In the genomic region with DNA sequence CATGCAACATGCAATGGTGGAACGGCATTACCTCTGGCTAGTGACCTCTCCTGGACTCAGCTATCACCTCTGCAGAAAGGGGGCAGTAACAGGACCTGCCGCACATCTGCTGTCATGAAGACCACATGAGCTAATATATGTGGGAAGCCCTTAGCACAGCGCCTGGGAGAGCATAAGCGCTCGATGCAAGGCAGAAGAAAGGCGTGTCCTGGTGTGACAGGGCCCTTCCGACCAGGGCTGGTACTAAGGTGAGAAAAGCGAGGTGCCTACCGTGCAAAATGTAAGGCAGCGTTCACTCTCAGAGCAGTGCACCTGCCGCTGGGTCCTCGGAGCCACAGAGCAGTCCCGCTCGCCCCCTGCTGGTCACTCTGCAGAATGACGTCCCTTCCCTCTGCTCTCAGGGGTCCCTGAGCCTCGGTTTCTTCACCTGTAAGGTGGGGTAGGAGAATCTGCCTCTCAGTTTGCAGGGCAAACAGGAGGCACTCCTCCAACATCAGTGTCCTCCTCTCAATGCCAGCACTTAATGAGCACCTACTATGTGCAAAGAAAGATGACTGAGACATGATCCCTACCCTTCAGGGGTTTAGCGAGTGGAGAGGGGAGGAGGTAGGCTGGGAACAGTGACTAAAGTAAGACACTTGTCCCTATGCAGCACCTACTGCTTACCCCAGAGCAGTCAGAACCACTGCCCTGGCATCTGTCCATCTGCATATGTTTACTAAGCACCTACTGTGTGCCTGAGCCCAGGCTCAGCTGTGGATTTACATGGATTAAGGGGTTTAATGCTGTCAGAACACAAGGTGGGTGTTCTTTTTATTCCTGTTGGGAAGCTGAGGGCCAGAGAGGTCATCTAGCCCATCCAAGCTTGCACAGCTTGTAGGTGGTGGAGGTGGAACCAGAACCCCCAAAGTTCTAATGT, we compare ENCODE assay signal across 8 cellular contexts. TPM values are rescaled to one million over a fixed set of nuclear protein-coding genes. Genes with fewer than 3 reads are reported as not detected.
A peak's percentile ranks its signal among the peaks of the same experiment; 100 is the strongest.
DNase-seq lines count a peak whose midpoint lies in the region; ATAC-seq and TF ChIP-seq lines count a peak whose summit lies in the region.

No MANE protein-coding gene starts in this region.

- H3K9me3 ChIP-seq in A673 (ENCODE audit: low read depth, low read length, poor library complexity, severe bottlenecking) (no peaks in the 10 kb centered on the region), heart right ventricle (no peaks in the 10 kb centered on the region)

- no peaks in the 10 kb centered on the region for H3K27me3 ChIP-seq in A673 (replicated peaks; ENCODE audit: insufficient read depth, low read depth, low read length, poor library complexity)
- H3K27me3 ChIP-seq in heart right ventricle = peaks cover 0 to 16% (median 3%) of the 10 kb centered on the region in 7 donors

- 6 to 9% methylated on average over 17 of the region's 17 CpGs for WGBS in heart right ventricle, 2 donors

- H3K4me1 ChIP-seq in A673 (ENCODE audit: insufficient read depth, low read length, poor library complexity, severe bottlenecking) = no peaks in the 10 kb centered on the region
- H3K4me1 ChIP-seq in heart right ventricle = peaks cover 4 to 27% (median 19%) of the 10 kb centered on the region in 9 donors

- POLR2A ChIA-PET in A673 (lab: Charles Lee; ENCODE audit: low non-redundant PET) = no interaction called here

- H3K4me3 ChIP-seq in A673 (ENCODE audit: low read depth, low read length, poor library complexity, severe bottlenecking) (no peak overlapping the region), heart right ventricle (no peak overlapping the region)

- intact Hi-C loops in A673 (cut with micrococcal nuclease; ENCODE audit: unreplicated experiment) (loop anchor here (1.0 to 2.0 kb wide), 2 partner anchors 68 to 237 kb away; no protein-coding TSS in a partner anchor), heart right ventricle (cut with DNase I) (loop anchor here (1.0 to 10.0 kb wide), 9 partner anchors 66 to 279 kb away; no protein-coding TSS in a partner anchor)

- no TSS peak for BruUV-seq in A673 (replicated peaks; lab: Mats Ljungman, UMichigan)

- DNase-seq in A673 (ENCODE audit: low spot score) = peak; percentile 57
- peak; percentile 56 for DNase-seq in M059J (ENCODE audit: low read depth)
- DNase-seq in SKM-1 (lab: John Stamatoyannopoulos, UW; ENCODE audit: unreplicated experiment) = peak; percentile 36
- DNase-seq in activated naive CD4-positive, alpha-beta T cell treated with anti-CD3 and anti-CD28 coated beads, Interleukin-2, amount 50 U/mL, for 16 hours = peak; percentile 71
- peak; percentile 44 to 68 for DNase-seq in heart right ventricle
- DNase-seq in renal cortical epithelial cell (ENCODE audit: low read depth) = peak; percentile 19

- H3K36me3 ChIP-seq in A673 (ENCODE audit: insufficient read depth, low read length, poor library complexity, severe bottlenecking) (no peaks in the 10 kb centered on the region), heart right ventricle (no peaks in the 10 kb centered on the region)

- CTCF ChIA-PET in A673 (lab: Charles Lee) = interaction anchor here (0.5 to 3.4 kb wide), 6 partner anchors 14 to 278 kb away, joined by 3 to 30 read pairs (median 4); no protein-coding TSS in a partner anchor

- peak; percentile 98 for TF ChIP-seq CTCF in A673 (conservative IDR thresholded peaks at IDR 0.05; ENCODE audit: low read depth, low read length)
- peak; percentile 94 to 99 (median 96) for TF ChIP-seq CTCF in heart right ventricle (IDR thresholded peaks at IDR 0.05)

- ATAC-seq in GM18502 (IDR thresholded peaks at IDR 0.05; ENCODE audit: poor library complexity, unreplicated experiment) (peak; percentile 56), heart right ventricle (peak in 7 of 8 donors; percentile 32 to 73 (median 59)), HG02610 (IDR thresholded peaks at IDR 0.05; ENCODE audit: unreplicated experiment) (no peak)

- H3K27ac ChIP-seq in A673 (ENCODE audit: low read depth, low read length, poor library complexity, severe bottlenecking) (no peak overlapping the region), heart right ventricle (no peak overlapping the region)

RNA-seq across cellular contexts. Expression of gene PTGIS, which starts 41.1 kb away (rescaled TPM):
- not detected in 2 replicates for total RNA-seq in A673 (2021)
- total RNA-seq in M059J (2014; rRNA removed; shearing (Covaris generic)) = 0.02 and 0.07 TPM in 2 replicates
- total RNA-seq in heart right ventricle = 10 to 100 TPM in 9 of 10 donors, 1 to 10 TPM in 1; 10.0 to 66.8 (median 23.3) TPM
- polyA plus RNA-seq in heart right ventricle = 1 to 10 TPM; 6.5 to 7.5 TPM
- total RNA-seq in renal cortical epithelial cell = 0.52 and 7.1 TPM in 2 replicates

Comparison
In these comparisons a context has a peak if more than half of its experiments do, and no peak if none do; other contexts are left out.
1. DNase-seq: peak in every context shown above with its lines; median percentile 71 in activated naive CD4-positive, alpha-beta T cell treated with anti-CD3 and anti-CD28 coated beads, Interleukin-2, amount 50 U/mL, for 16 hours; 57 in A673; 56 in M059J; 56 in heart right ventricle; 36 in SKM-1; 19 in renal cortical epithelial cell.